In genomic region chr7:141550694-141551079, GRCh38 we compare ENCODE assay signal across 8 cellular contexts. TPM values are rescaled to one million over a fixed set of nuclear protein-coding genes. Genes with fewer than 3 reads are reported as not detected.
DNase-seq lines count a peak whose midpoint lies in the region; ATAC-seq and TF ChIP-seq lines count a peak whose summit lies in the region.

No MANE protein-coding gene starts in this region.

- H3K27me3 ChIP-seq in BJ (ENCODE audit: control insufficient read depth, insufficient read depth, low read length), result no peaks in the 10 kb centered on the region
- H3K27me3 ChIP-seq in PC-3 (ENCODE audit: low read length), result no peaks in the 10 kb centered on the region
- H3K27me3 ChIP-seq in duodenal mucosa (ENCODE audit: control insufficient read depth in 1 of 2, insufficient read depth in 2 of 2, low read length in 2 of 2), result no peaks in the 10 kb centered on the region

- H3K9me3 ChIP-seq in PC-3 (ENCODE audit: low read length) (no peaks in the 10 kb centered on the region), duodenal mucosa (ENCODE audit: control insufficient read depth in 1 of 2, low read length in 2 of 2) (no peaks in the 10 kb centered on the region)

- peaks cover 18% of the 10 kb centered on the region for H3K79me2 ChIP-seq in PC-3 (ENCODE audit: low read length)

- intact Hi-C loops in PC-3 (cut with micrococcal nuclease), result loop anchor here (5.0 kb wide), 1 partner anchor 102 kb away; no protein-coding TSS in a partner anchor

- H4K20me1 ChIP-seq in PC-3 (ENCODE audit: low read length), result no peaks in the 10 kb centered on the region

- H3K4me2 ChIP-seq in PC-3 (ENCODE audit: low read length), result peak overlapping the region; percentile 82

- TSS peak; percentile 91 for BruUV-seq in PC-3 (replicated peaks; lab: Mats Ljungman, UMichigan)

- H2AFZ ChIP-seq in PC-3 (ENCODE audit: low read length), result peak overlapping the region; percentile 100

- TF ChIP-seq CTCF in BJ (IDR thresholded peaks at IDR 0.05; ENCODE audit: insufficient read depth, low read depth, low read length), result no peak
- TF ChIP-seq CTCF in GM20000 (IDR thresholded peaks at IDR 0.05; ENCODE audit: extremely low read depth, missing control alignments), result no peak
- no peak for TF ChIP-seq CTCF in PC-3 (conservative IDR thresholded peaks at IDR 0.05; ENCODE audit: low read depth, low read length)
- no peak for TF ChIP-seq CTCF in mesothelial cell of epicardium (IDR thresholded peaks at IDR 0.05; ENCODE audit: unreplicated experiment)

- 14% methylated on average over 13 of the region's 13 CpGs for WGBS in urinary bladder

- H3F3A ChIP-seq in PC-3 (ENCODE audit: low read length, unreplicated experiment), result no peaks in the 10 kb centered on the region

- no peaks in the 10 kb centered on the region for H3K9me3 Mint-ChIP-seq in mesothelial cell of epicardium

- no peaks in the 10 kb centered on the region for H3K9me2 ChIP-seq in PC-3 (replicated peaks; ENCODE audit: low read length)

- H3K4me3 ChIP-seq in BJ (ENCODE audit: low read depth, low read length) (peak overlapping the region; percentile 56), PC-3 (ENCODE audit: low read length) (peak overlapping the region; percentile 84), duodenal mucosa (ENCODE audit: low read depth in 1 of 2, low read length in 2 of 2) (peak overlapping the region; percentile 85 to 94), urinary bladder (ENCODE audit: low read depth, low read length) (peak overlapping the region; percentile 98)

- H3K4me3 Mint-ChIP-seq in mesothelial cell of epicardium, result peak overlapping the region; percentile 80

- POLR2A ChIA-PET in BJ (lab: Charles Lee) (no interaction called here), PC-3 (lab: Charles Lee; ENCODE audit: unreplicated experiment) (no interaction called here)

- H3K27ac ChIP-seq in PC-3 (ENCODE audit: low read length) (no peak overlapping the region), duodenal mucosa (ENCODE audit: low read depth, low read length) (no peak overlapping the region), urinary bladder (ENCODE audit: low read depth) (no peak overlapping the region)

- no peaks in the 10 kb centered on the region for H3K27me3 Mint-ChIP-seq in mesothelial cell of epicardium (ENCODE audit: low read depth)

- ATAC-seq in PC-3, result peak; percentile 11; the same call in 1 of the 2 replicates
- ATAC-seq in HG03139 (IDR thresholded peaks at IDR 0.05; ENCODE audit: unreplicated experiment), result no peak

- H3K4me1 ChIP-seq in PC-3 (ENCODE audit: insufficient read depth, low read length), result peaks cover 5% of the 10 kb centered on the region
- peaks cover 9 to 16% of the 10 kb centered on the region in 2 donors for H3K4me1 ChIP-seq in duodenal mucosa (ENCODE audit: control insufficient read depth in 1 of 2, insufficient read depth in 2 of 2, low read length in 2 of 2)
- no peaks in the 10 kb centered on the region for H3K4me1 ChIP-seq in urinary bladder (ENCODE audit: insufficient read depth)

- H3K9ac ChIP-seq in PC-3 (ENCODE audit: low read length), result peak overlapping the region; percentile 88
- peak overlapping the region; percentile 13 to 79 for H3K9ac ChIP-seq in duodenal mucosa (ENCODE audit: low read depth in 1 of 2, low read length in 2 of 2)

- H3K36me3 Mint-ChIP-seq in mesothelial cell of epicardium, result peaks cover under 1% of the 10 kb centered on the region

- no peaks in the 10 kb centered on the region for H3K36me3 ChIP-seq in BJ (ENCODE audit: control insufficient read depth, insufficient read depth, low read length)
- H3K36me3 ChIP-seq in PC-3 (ENCODE audit: low read depth, low read length), result no peaks in the 10 kb centered on the region
- H3K36me3 ChIP-seq in duodenal mucosa (ENCODE audit: control insufficient read depth in 1 of 2, insufficient read depth in 2 of 2, low read length in 2 of 2), result peaks cover 0 to 2% of the 10 kb centered on the region in 2 donors
- H3K36me3 ChIP-seq in urinary bladder (ENCODE audit: insufficient read depth), result no peaks in the 10 kb centered on the region

- H3K4me1 Mint-ChIP-seq in mesothelial cell of epicardium, result peaks cover 19% of the 10 kb centered on the region

- DNase-seq in BJ (ENCODE audit: low read depth), result no peak
- DNase-seq in GM20000 (ENCODE audit: low spot score), result peak; percentile 38
- DNase-seq in PC-3, result no peak
- DNase-seq in mesothelial cell of epicardium (ENCODE audit: low spot score in 2 of 2, unreplicated experiment in 2 of 2), result peak in 1 of 2 experiments; percentile 45
- DNase-seq in NCI-H1092 (lab: John Stamatoyannopoulos, UW), result no peak

- CTCF ChIA-PET in BJ (lab: Yijun Ruan, JAX) (interaction anchor here (0.6 to 1.1 kb wide), 3 partner anchors 15 to 1241 kb away, joined by 3 read pairs; no protein-coding TSS in a partner anchor), PC-3 (lab: Charles Lee) (no interaction called here)

- H3K27ac Mint-ChIP-seq in mesothelial cell of epicardium, result peak overlapping the region; percentile 74

RNA-seq across cellular contexts. Expression of gene AGK, which starts 0.5 kb away (rescaled TPM):
- polyA plus RNA-seq in BJ (2011; rRNA removed), result 30.3 and 34.7 TPM in 2 replicates
- 13.8 and 23.0 TPM in 2 replicates for polyA minus RNA-seq in BJ (2011; rRNA and poly(A)+ RNA removed)
- 38.2 and 40.3 TPM in 2 replicates for total RNA-seq in PC-3 (2014; rRNA removed)
- 31.1 to 35.1 TPM (median 35.0 TPM) in 3 replicates for total RNA-seq in mesothelial cell of epicardium
- 51.0 TPM for total RNA-seq in urinary bladder
- 16.2 TPM for polyA plus RNA-seq in urinary bladder
